Comparison of ENCODE assay signal across 18 cellular contexts in the genomic region with DNA sequence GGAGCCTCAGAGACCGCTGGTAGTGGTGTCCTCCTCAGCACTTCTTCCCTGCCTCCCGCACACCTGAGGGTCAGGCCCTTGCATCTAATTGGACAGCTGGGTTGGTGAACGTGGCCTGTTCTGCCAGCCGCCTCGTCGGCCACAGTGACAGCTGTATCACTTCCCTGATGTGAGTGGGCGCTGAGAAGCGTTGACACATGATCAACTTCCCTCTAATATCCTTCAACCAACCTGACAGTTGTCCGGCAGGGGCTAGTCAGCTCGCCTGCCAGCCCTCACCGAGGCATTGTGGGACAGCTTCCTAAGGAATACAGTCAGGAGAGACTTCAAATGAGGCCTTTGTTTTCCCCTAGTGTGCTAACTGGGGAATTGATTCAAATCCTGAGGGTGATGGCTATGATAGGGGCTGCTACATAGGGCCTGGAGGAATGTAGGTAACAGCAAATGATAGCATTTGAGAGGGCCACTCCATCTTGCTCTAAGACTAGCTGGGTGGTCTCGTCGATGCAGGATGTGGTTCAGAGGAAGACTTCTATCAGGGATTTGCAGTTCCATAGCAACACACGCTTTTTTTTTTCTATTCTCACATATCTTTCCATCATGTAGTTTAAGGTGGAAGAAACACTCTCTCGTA.
DNase-seq lines count a peak whose midpoint lies in the region; ATAC-seq and TF ChIP-seq lines count a peak whose summit lies in the region.
"Had no signal": no experiment of that assay in that cellular context is flagged by ENCODE, and none has a peak within 500 bp of the region (broad histone marks: within the 10 kb centered on the region; RNA-seq: fewer than 3 reads in every experiment).

No MANE protein-coding gene starts in this region.

- no peak for TF ChIP-seq EP300 in gastroesophageal sphincter (IDR thresholded peaks at IDR 0.05)

- peaks cover 0 to 10% (median 0%) of the 10 kb centered on the region in 9 donors for H3K27me3 ChIP-seq in heart left ventricle
- H3K27me3 ChIP-seq in right atrium auricular region, result no peaks in the 10 kb centered on the region
- no peaks in the 10 kb centered on the region for H3K27me3 ChIP-seq in gastroesophageal sphincter
- H3K27me3 ChIP-seq in naive thymus-derived CD4-positive, alpha-beta T cell (ENCODE audit: control insufficient read depth in 2 of 2, insufficient read depth in 2 of 2, low read length in 2 of 2), result no peaks in the 10 kb centered on the region
- H3K27me3 ChIP-seq in upper lobe of right lung, result no peaks in the 10 kb centered on the region
- H3K27me3 ChIP-seq: left lung had no signal

- no peak overlapping the region for H3K4me3 Mint-ChIP-seq in naive thymus-derived CD4-positive, alpha-beta T cell
- H3K4me3 Mint-ChIP-seq in activated T-helper 2 cell treated with anti-CD3 and anti-CD28 coated beads, Interferon-gamma antibody, Interleukin-2, Interleukin-4, amounts not matched to agents 10 μg/mL and 5 μg/mL and 100 μg/mL, durations not matched to agents 14 hours and 24 hours and 36 hours (ENCODE audit: low read depth), result no peak overlapping the region
- no peak overlapping the region for H3K4me3 Mint-ChIP-seq in chondrocyte (ENCODE audit: unreplicated experiment)
- H3K4me3 Mint-ChIP-seq in stimulated activated naive B cell treated with anti-CD40 and anti-IgM and Interleukin-4, amounts not matched to agents 10 μg/mL and 1 μg/mL and 100 μg/mL, for 72 hours, result no peak overlapping the region
- H3K4me3 Mint-ChIP-seq: activated CD8-positive, alpha-beta T cell treated with anti-CD3 and anti-CD28 coated beads for 36 hours; B cell had no signal

- peaks cover 0 to 16% (median 5%) of the 10 kb centered on the region in 5 donors for H3K27me3 Mint-ChIP-seq in naive thymus-derived CD4-positive, alpha-beta T cell
- no peaks in the 10 kb centered on the region for H3K27me3 Mint-ChIP-seq in activated T-helper 2 cell treated with anti-CD3 and anti-CD28 coated beads, Interferon-gamma antibody, Interleukin-2, Interleukin-4, amounts not matched to agents 10 μg/mL and 5 μg/mL and 100 μg/mL, durations not matched to agents 14 hours and 24 hours and 36 hours (ENCODE audit: low read depth)
- H3K27me3 Mint-ChIP-seq in chondrocyte (ENCODE audit: low read depth), result no peaks in the 10 kb centered on the region
- no peaks in the 10 kb centered on the region for H3K27me3 Mint-ChIP-seq in stimulated activated naive B cell treated with anti-CD40 and anti-IgM and Interleukin-4, amounts not matched to agents 10 μg/mL and 1 μg/mL and 100 μg/mL, for 72 hours
- H3K27me3 Mint-ChIP-seq: B cell had no signal

- H3K4me1 ChIP-seq in heart left ventricle, result peaks cover 0 to 12% (median 0%) of the 10 kb centered on the region in 12 donors
- H3K4me1 ChIP-seq in right atrium auricular region, result no peaks in the 10 kb centered on the region
- H3K4me1 ChIP-seq in gastroesophageal sphincter, result no peaks in the 10 kb centered on the region
- no peaks in the 10 kb centered on the region for H3K4me1 ChIP-seq in naive thymus-derived CD4-positive, alpha-beta T cell (ENCODE audit: control insufficient read depth in 2 of 2, insufficient read depth in 2 of 2, low read length in 2 of 2)
- no peaks in the 10 kb centered on the region for H3K4me1 ChIP-seq in upper lobe of right lung
- H3K4me1 ChIP-seq: left lung had no signal

- no peaks in the 10 kb centered on the region for H3K36me3 ChIP-seq in heart left ventricle
- H3K36me3 ChIP-seq in right atrium auricular region, result no peaks in the 10 kb centered on the region
- H3K36me3 ChIP-seq in gastroesophageal sphincter, result no peaks in the 10 kb centered on the region
- no peaks in the 10 kb centered on the region for H3K36me3 ChIP-seq in naive thymus-derived CD4-positive, alpha-beta T cell (ENCODE audit: control insufficient read depth in 2 of 3, insufficient read depth in 3 of 3, low read length in 3 of 3)
- no peaks in the 10 kb centered on the region for H3K36me3 ChIP-seq in upper lobe of right lung
- H3K36me3 ChIP-seq: left lung had no signal

- TF ChIP-seq POLR2A in heart left ventricle (IDR thresholded peaks at IDR 0.05) (no peak), gastroesophageal sphincter (IDR thresholded peaks at IDR 0.05) (no peak)

- no peaks in the 10 kb centered on the region for H3K9me3 ChIP-seq in heart left ventricle
- no peaks in the 10 kb centered on the region for H3K9me3 ChIP-seq in right atrium auricular region
- no peaks in the 10 kb centered on the region for H3K9me3 ChIP-seq in gastroesophageal sphincter
- H3K9me3 ChIP-seq in naive thymus-derived CD4-positive, alpha-beta T cell (ENCODE audit: control insufficient read depth in 2 of 3, low read length in 3 of 3), result no peaks in the 10 kb centered on the region
- no peaks in the 10 kb centered on the region for H3K9me3 ChIP-seq in upper lobe of right lung
- H3K9me3 ChIP-seq: left lung had no signal

- intact Hi-C loops in heart left ventricle (cut with DNase I), result no loop called here
- intact Hi-C loops in naive thymus-derived CD4-positive, alpha-beta T cell (cut with micrococcal nuclease), result no loop called here
- intact Hi-C loops in upper lobe of right lung (cut with DNase I), result no loop called here
- intact Hi-C loops in activated T-helper 2 cell treated with anti-CD3 and anti-CD28 coated beads, Interferon-gamma antibody, Interleukin-2, Interleukin-4, amounts not matched to agents 10 μg/mL and 5 μg/mL and 100 μg/mL, durations not matched to agents 14 hours and 24 hours and 36 hours (cut with micrococcal nuclease), result no loop called here

- POLR2A ChIA-PET in naive thymus-derived CD4-positive, alpha-beta T cell (lab: Charles Lee), result no interaction called here

- no peaks in the 10 kb centered on the region for H3K36me3 Mint-ChIP-seq in naive thymus-derived CD4-positive, alpha-beta T cell
- H3K36me3 Mint-ChIP-seq in activated T-helper 2 cell treated with anti-CD3 and anti-CD28 coated beads, Interferon-gamma antibody, Interleukin-2, Interleukin-4, amounts not matched to agents 10 μg/mL and 5 μg/mL and 100 μg/mL, durations not matched to agents 14 hours and 24 hours and 36 hours (ENCODE audit: low read depth), result no peaks in the 10 kb centered on the region
- no peaks in the 10 kb centered on the region for H3K36me3 Mint-ChIP-seq in chondrocyte (ENCODE audit: low read depth)
- no peaks in the 10 kb centered on the region for H3K36me3 Mint-ChIP-seq in stimulated activated naive B cell treated with anti-CD40 and anti-IgM and Interleukin-4, amounts not matched to agents 10 μg/mL and 1 μg/mL and 100 μg/mL, for 72 hours

- DNase-seq in heart left ventricle (peak in 3 of 5 donors; percentile 18 to 38 (median 29)), right atrium auricular region (ENCODE audit: low spot score) (no peak), upper lobe of right lung (no peak), chondrocyte (ENCODE audit: low spot score) (no peak)
- no peak for DNase-seq in naive thymus-derived CD4-positive, alpha-beta T cell
- no peak for DNase-seq in activated T-helper 2 cell treated with anti-CD3 and anti-CD28 coated beads, Interferon-gamma antibody, Interleukin-2, Interleukin-4, amounts not matched to agents 10 μg/mL and 5 μg/mL and 100 μg/mL, durations not matched to agents 14 hours and 24 hours and 36 hours (ENCODE audit: low spot score)
- no peak for DNase-seq in stimulated activated naive B cell treated with anti-CD40 and anti-IgM and Interleukin-4, amounts not matched to agents 10 μg/mL and 1 μg/mL and 100 μg/mL, for 72 hours
- DNase-seq: activated CD8-positive, alpha-beta T cell treated with anti-CD3 and anti-CD28 coated beads for 36 hours; DMS79; glutamatergic neuron; left lung; NCI-H1436 treated with DMSO at 0.1 percent for 48 hours; NCI-H524; stimulated activated CD8-positive, alpha-beta memory T cell treated with anti-CD3 and anti-CD28 coated beads, Interleukin-4, amount 100 ng/mL, for 48 hours; T1000 had no signal

- ATAC-seq in heart left ventricle, result peak in 3 of 4 donors; percentile 39 to 61 (median 48)
- ATAC-seq in gastroesophageal sphincter, result peak; percentile 31
- ATAC-seq in naive thymus-derived CD4-positive, alpha-beta T cell, result peak; percentile 34
- ATAC-seq in upper lobe of right lung, result peak; percentile 79
- ATAC-seq in stimulated activated naive B cell treated with anti-CD40 and anti-IgM and Interleukin-4, amounts not matched to agents 10 μg/mL and 1 μg/mL and 100 μg/mL, for 72 hours (replicated peaks), result no peak
- ATAC-seq: activated CD8-positive, alpha-beta T cell treated with anti-CD3 and anti-CD28 coated beads for 36 hours; left lung had no signal

- no peak overlapping the region for H3K4me3 ChIP-seq in heart left ventricle
- H3K4me3 ChIP-seq in right atrium auricular region, result no peak overlapping the region
- no peak overlapping the region for H3K4me3 ChIP-seq in gastroesophageal sphincter
- no peak overlapping the region for H3K4me3 ChIP-seq in naive thymus-derived CD4-positive, alpha-beta T cell (ENCODE audit: low read length)
- H3K4me3 ChIP-seq in upper lobe of right lung, result no peak overlapping the region
- H3K4me3 ChIP-seq: coronary artery, left lung had no signal

- TF ChIP-seq CTCF in heart left ventricle (IDR thresholded peaks at IDR 0.05), result no peak
- no peak for TF ChIP-seq CTCF in right atrium auricular region (IDR thresholded peaks at IDR 0.05)
- no peak for TF ChIP-seq CTCF in gastroesophageal sphincter (IDR thresholded peaks at IDR 0.05)
- TF ChIP-seq CTCF in upper lobe of right lung (IDR thresholded peaks at IDR 0.05), result no peak
- TF ChIP-seq CTCF in chondrocyte (IDR thresholded peaks at IDR 0.05), result no peak

- peaks cover 0 to 2% (median 0%) of the 10 kb centered on the region in 7 donors for H3K4me1 Mint-ChIP-seq in naive thymus-derived CD4-positive, alpha-beta T cell
- H3K4me1 Mint-ChIP-seq in activated T-helper 2 cell treated with anti-CD3 and anti-CD28 coated beads, Interferon-gamma antibody, Interleukin-2, Interleukin-4, amounts not matched to agents 10 μg/mL and 5 μg/mL and 100 μg/mL, durations not matched to agents 14 hours and 24 hours and 36 hours (ENCODE audit: low read depth), result no peaks in the 10 kb centered on the region
- H3K4me1 Mint-ChIP-seq in chondrocyte (ENCODE audit: low read depth), result peaks cover 16% of the 10 kb centered on the region
- H3K4me1 Mint-ChIP-seq in stimulated activated naive B cell treated with anti-CD40 and anti-IgM and Interleukin-4, amounts not matched to agents 10 μg/mL and 1 μg/mL and 100 μg/mL, for 72 hours, result no peaks in the 10 kb centered on the region
- H3K4me1 Mint-ChIP-seq: B cell had no signal

- no peaks in the 10 kb centered on the region for H3K9me3 Mint-ChIP-seq in naive thymus-derived CD4-positive, alpha-beta T cell
- no peaks in the 10 kb centered on the region for H3K9me3 Mint-ChIP-seq in activated T-helper 2 cell treated with anti-CD3 and anti-CD28 coated beads, Interferon-gamma antibody, Interleukin-2, Interleukin-4, amounts not matched to agents 10 μg/mL and 5 μg/mL and 100 μg/mL, durations not matched to agents 14 hours and 24 hours and 36 hours
- no peaks in the 10 kb centered on the region for H3K9me3 Mint-ChIP-seq in chondrocyte (ENCODE audit: low read depth)
- H3K9me3 Mint-ChIP-seq in stimulated activated naive B cell treated with anti-CD40 and anti-IgM and Interleukin-4, amounts not matched to agents 10 μg/mL and 1 μg/mL and 100 μg/mL, for 72 hours, result peaks cover 4 to 9% of the 10 kb centered on the region in 2 donors
- H3K9me3 Mint-ChIP-seq: activated CD8-positive, alpha-beta T cell treated with anti-CD3 and anti-CD28 coated beads for 36 hours had no signal

- no peak overlapping the region for H3K27ac Mint-ChIP-seq in naive thymus-derived CD4-positive, alpha-beta T cell
- H3K27ac Mint-ChIP-seq in activated T-helper 2 cell treated with anti-CD3 and anti-CD28 coated beads, Interferon-gamma antibody, Interleukin-2, Interleukin-4, amounts not matched to agents 10 μg/mL and 5 μg/mL and 100 μg/mL, durations not matched to agents 14 hours and 24 hours and 36 hours, result no peak overlapping the region
- no peak overlapping the region for H3K27ac Mint-ChIP-seq in chondrocyte (ENCODE audit: unreplicated experiment)
- H3K27ac Mint-ChIP-seq in stimulated activated naive B cell treated with anti-CD40 and anti-IgM and Interleukin-4, amounts not matched to agents 10 μg/mL and 1 μg/mL and 100 μg/mL, for 72 hours, result no peak overlapping the region
- H3K27ac Mint-ChIP-seq: activated CD8-positive, alpha-beta T cell treated with anti-CD3 and anti-CD28 coated beads for 36 hours; B cell had no signal

- 22 to 43% (median 29%) methylated on average over 7 to 15 of the region's 15 CpGs for WGBS in heart left ventricle, 4 donors
- 37 to 69% methylated on average over 3 to 11 of the region's 15 CpGs for WGBS in gastroesophageal sphincter (ENCODE audit: low coverage in 1 of 2), 2 donors

- CTCF ChIA-PET in naive thymus-derived CD4-positive, alpha-beta T cell (lab: Charles Lee), result no interaction called here

- H3K27ac ChIP-seq in heart left ventricle (peak overlapping the region in 1 of 12 donors; percentile 7), right atrium auricular region (no peak overlapping the region), gastroesophageal sphincter (no peak overlapping the region), upper lobe of right lung (no peak overlapping the region)
- H3K27ac ChIP-seq in naive thymus-derived CD4-positive, alpha-beta T cell (ENCODE audit: low read depth, low read length), result no peak overlapping the region
- H3K27ac ChIP-seq: coronary artery, left lung had no signal

Comparison
In these comparisons a context has a peak if more than half of its experiments do, and no peak if none do; other contexts are left out.
1. DNase-seq: peak in heart left ventricle (3 of 5); none in right atrium auricular region (single experiment), naive thymus-derived CD4-positive, alpha-beta T cell (0 of 9), upper lobe of right lung (single experiment), activated T-helper 2 cell treated with anti-CD3 and anti-CD28 coated beads, Interferon-gamma antibody, Interleukin-2, Interleukin-4, amounts not matched to agents 10 μg/mL and 5 μg/mL and 100 μg/mL, durations not matched to agents 14 hours and 24 hours and 36 hours (single experiment), chondrocyte (single experiment) and stimulated activated naive B cell treated with anti-CD40 and anti-IgM and Interleukin-4, amounts not matched to agents 10 μg/mL and 1 μg/mL and 100 μg/mL, for 72 hours (single experiment).
2. ATAC-seq: peak in heart left ventricle (3 of 4), gastroesophageal sphincter (single experiment), naive thymus-derived CD4-positive, alpha-beta T cell (single experiment) and upper lobe of right lung (single experiment); none in stimulated activated naive B cell treated with anti-CD40 and anti-IgM and Interleukin-4, amounts not matched to agents 10 μg/mL and 1 μg/mL and 100 μg/mL, for 72 hours (0 of 2).